In the genomic region with DNA sequence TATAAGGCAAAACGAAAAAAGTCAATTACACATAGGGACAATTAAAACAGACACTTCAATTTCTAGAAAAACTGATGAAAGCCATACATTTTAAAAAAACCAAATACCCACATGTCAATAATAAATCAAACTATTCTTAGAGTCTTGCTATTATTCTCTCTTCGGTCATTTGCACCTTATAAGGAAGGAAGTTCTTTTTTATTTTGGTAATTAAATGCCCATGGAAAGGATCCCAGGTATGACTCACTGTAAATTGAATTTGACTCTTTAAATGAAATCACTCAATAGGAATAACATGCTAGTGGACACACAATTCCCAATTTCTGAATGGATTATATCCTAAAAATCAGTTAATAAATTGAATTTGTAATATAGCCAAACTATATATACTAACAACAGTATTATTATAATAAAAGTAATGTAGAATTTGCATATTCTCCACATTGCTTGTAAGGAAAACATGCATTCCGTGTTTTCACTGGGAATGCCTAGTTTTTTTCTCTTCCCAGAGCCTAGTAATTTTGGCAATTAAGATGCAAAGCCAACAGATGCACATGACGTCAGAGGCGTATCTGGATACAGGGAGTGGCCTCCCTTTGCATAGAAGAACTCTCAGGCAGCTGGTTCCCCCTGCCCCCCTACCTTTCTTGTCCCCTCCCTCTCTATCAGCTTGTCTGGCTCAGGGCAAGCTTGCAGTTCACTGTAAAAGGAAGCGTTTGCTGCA, we compare ENCODE assay signal across 10 cellular contexts.
DNase-seq lines count a peak whose midpoint lies in the region; ATAC-seq and TF ChIP-seq lines count a peak whose summit lies in the region.
"Had no signal": no experiment of that assay in that cellular context is flagged by ENCODE, and none has a peak within 500 bp of the region (broad histone marks: within the 10 kb centered on the region; RNA-seq: fewer than 3 reads in every experiment).

No MANE protein-coding gene starts in this region.

- TF ChIP-seq POLR2A in IMR-90 (IDR thresholded peaks at IDR 0.05; ENCODE audit: low read depth, low read length) = no peak

- TF ChIP-seq CTCF in A673 (conservative IDR thresholded peaks at IDR 0.05; ENCODE audit: low read depth, low read length) = no peak
- no peak for TF ChIP-seq CTCF in IMR-90 (conservative IDR thresholded peaks at IDR 0.05; ENCODE audit: low read depth, low read length)
- TF ChIP-seq CTCF in Caco-2 (IDR thresholded peaks at IDR 0.05; ENCODE audit: insufficient read depth in 1 of 2, low read depth in 1 of 2, low read length in 1 of 2, severe bottlenecking in 1 of 2, unreplicated experiment in 1 of 2) = no peak
- no peak for TF ChIP-seq CTCF in brain microvascular endothelial cell (IDR thresholded peaks at IDR 0.05; ENCODE audit: low read depth, low read length, missing control alignments)

- H2BK15ac ChIP-seq in IMR-90 (ENCODE audit: low read depth, low read length) = peak overlapping the region; percentile 61; the same call in 1 of the 3 replicates

- H3K36me3 ChIP-seq in A673 (ENCODE audit: insufficient read depth, low read length, poor library complexity, severe bottlenecking) = peaks cover 8% of the 10 kb centered on the region
- no peaks in the 10 kb centered on the region for H3K36me3 ChIP-seq in IMR-90 (ENCODE audit: control insufficient read depth, insufficient read depth, low read length)
- peaks cover 40% of the 10 kb centered on the region for H3K36me3 ChIP-seq in SK-N-MC (ENCODE audit: insufficient read depth, low read length)
- H3K36me3 ChIP-seq in Caco-2 (ENCODE audit: control insufficient read depth, insufficient read depth, low read length) = no peaks in the 10 kb centered on the region
- H3K36me3 ChIP-seq in brain microvascular endothelial cell (replicated peaks) = no peaks in the 10 kb centered on the region

- intact Hi-C loops in A673 (cut with micrococcal nuclease; ENCODE audit: unreplicated experiment) (loop anchor here (5.0 kb wide), 1 partner anchor 87 kb away; no protein-coding TSS in a partner anchor), IMR-90 (cut with micrococcal nuclease) (no loop called here), Caco-2 (cut with micrococcal nuclease; ENCODE audit: unreplicated experiment) (no loop called here)

- no peak overlapping the region for H3K56ac ChIP-seq in IMR-90 (ENCODE audit: extremely low read depth, insufficient read depth, low read length)

- no peak overlapping the region for H3K23ac ChIP-seq in IMR-90 (ENCODE audit: low read depth, low read length)

- peak overlapping the region; percentile 34; the same call in 1 of the 2 replicates for H3K4ac ChIP-seq in IMR-90 (ENCODE audit: low read depth, low read length)

- H3K4me1 ChIP-seq in A673 (ENCODE audit: insufficient read depth, low read length, poor library complexity, severe bottlenecking) (peaks cover 46% of the 10 kb centered on the region), IMR-90 (ENCODE audit: control insufficient read depth, insufficient read depth, low read length) (peaks cover 7% of the 10 kb centered on the region), Caco-2 (no peaks in the 10 kb centered on the region)

- H3K9me3 ChIP-seq in A673 (ENCODE audit: low read depth, low read length, poor library complexity, severe bottlenecking) (no peaks in the 10 kb centered on the region), IMR-90 (ENCODE audit: control insufficient read depth, insufficient read depth, low read length) (no peaks in the 10 kb centered on the region), SK-N-MC (ENCODE audit: low read depth, low read length) (no peaks in the 10 kb centered on the region), Caco-2 (no peaks in the 10 kb centered on the region)

- no peak overlapping the region for H2AFZ ChIP-seq in IMR-90 (replicated peaks; ENCODE audit: low read length, poor library complexity)

- BruUV-seq in A673 (replicated peaks; lab: Mats Ljungman, UMichigan) (no TSS peak), IMR-90 (replicated peaks; lab: Mats Ljungman, UMichigan) (no TSS peak), Caco-2 (replicated peaks; lab: Mats Ljungman, UMichigan) (no TSS peak)

- no peak overlapping the region for H3K4me2 ChIP-seq in IMR-90 (ENCODE audit: low read depth, low read length)

- H3K14ac ChIP-seq in IMR-90 (replicated peaks; ENCODE audit: low read depth, low read length) = no peak overlapping the region; the same call in 1 of the 2 replicates

- H3K9me1 ChIP-seq in IMR-90 (ENCODE audit: insufficient read depth, low read length) = peaks cover 12% of the 10 kb centered on the region

- H4K20me1 ChIP-seq in IMR-90 (ENCODE audit: insufficient read depth, low read length) = no peaks in the 10 kb centered on the region

- H3K79me1 ChIP-seq in IMR-90 (ENCODE audit: low read depth in 1 of 2, low read length in 2 of 2) = no peaks in the 10 kb centered on the region

- H2BK20ac ChIP-seq in IMR-90 (ENCODE audit: low read depth, low read length) = no peak overlapping the region

- no peak for TF ChIP-seq RAD21 in IMR-90 (IDR thresholded peaks at IDR 0.05; ENCODE audit: low read length)

- H3K27me3 ChIP-seq in A673 (replicated peaks; ENCODE audit: insufficient read depth, low read depth, low read length, poor library complexity) (no peaks in the 10 kb centered on the region), IMR-90 (ENCODE audit: control insufficient read depth, insufficient read depth, low read length) (no peaks in the 10 kb centered on the region), Caco-2 (replicated peaks; ENCODE audit: control insufficient read depth, insufficient read depth, low read length) (no peaks in the 10 kb centered on the region), brain microvascular endothelial cell (replicated peaks) (no peaks in the 10 kb centered on the region)

- 0 out of 2 replicates have a peak overlapping the region, but pooled peaks have one; percentile 27 for H2AK5ac ChIP-seq in IMR-90 (ENCODE audit: low read depth, low read length)

- no peak overlapping the region; the same call in 1 of the 2 replicates for H4K91ac ChIP-seq in IMR-90 (ENCODE audit: insufficient read depth, low read depth, low read length)

- H3K27ac Mint-ChIP-seq in immature natural killer cell = peak overlapping the region in 4 of 6 donors; percentile 26 to 80 (median 74)
- H3K27ac Mint-ChIP-seq in Caco-2 (ENCODE audit: unreplicated experiment) = no peak overlapping the region

- POLR2A ChIA-PET in A673 (lab: Charles Lee; ENCODE audit: low non-redundant PET) = no interaction called here
- POLR2A ChIA-PET in IMR-90 (lab: Charles Lee; ENCODE audit: unreplicated experiment) = no interaction called here
- POLR2A ChIA-PET in Caco-2 (lab: Charles Lee) = no interaction called here

- H3K4me3 ChIP-seq in A673 (ENCODE audit: low read depth, low read length, poor library complexity, severe bottlenecking) (no peak overlapping the region), IMR-90 (ENCODE audit: insufficient read depth, low read depth, low read length) (no peak overlapping the region), SK-N-MC (no peak overlapping the region), Caco-2 (ENCODE audit: low read depth, low read length) (no peak overlapping the region), brain microvascular endothelial cell (ENCODE audit: low read depth, low read length) (no peak overlapping the region)

- dilution Hi-C loops in IMR-90 (cut with HindIII; ENCODE audit: low sequenced_read_pairs, unreplicated experiment) = no loop called here

- H3K9ac ChIP-seq in IMR-90 (ENCODE audit: low read depth, low read length) = no peak overlapping the region
- H3K9ac ChIP-seq in SK-N-MC (ENCODE audit: insufficient read length) = no peak overlapping the region

- ATAC-seq in IMR-90 (ENCODE audit: low read depth) = peak; percentile 69; the same call in 1 of the 2 replicates
- ATAC-seq: stimulated activated naive CD8-positive, alpha-beta T cell treated with anti-CD3 and anti-CD28 coated beads, Interleukin-15, Interleukin-2, amounts not matched to agents 100 U/mL and 50 U/mL, for 24 hours had no signal

- H3K36me3 Mint-ChIP-seq in immature natural killer cell (peaks cover 25 to 73% (median 63%) of the 10 kb centered on the region in 3 donors), Caco-2 (ENCODE audit: insufficient read depth, unreplicated experiment) (no peaks in the 10 kb centered on the region)

- peak overlapping the region; percentile 14 for H2BK5ac ChIP-seq in IMR-90 (ENCODE audit: low read depth, low read length, poor library complexity, severe bottlenecking)

- H3K18ac ChIP-seq in IMR-90 (ENCODE audit: low read depth, low read length) = no peak overlapping the region

- H3K4me1 Mint-ChIP-seq in immature natural killer cell = peaks cover 0 to 26% of the 10 kb centered on the region in 2 donors
- H3K4me1 Mint-ChIP-seq in Caco-2 (ENCODE audit: low read depth, unreplicated experiment) = no peaks in the 10 kb centered on the region

- H4K5ac ChIP-seq in IMR-90 (ENCODE audit: low read depth, low read length) = no peak overlapping the region

- in situ Hi-C loops in IMR-90 (cut with MboI; ENCODE audit: low sequenced_read_pairs) (no loop called here), brain microvascular endothelial cell (cut with HindIII; ENCODE audit: low pct_ligation_motif_present, low sequenced_read_pairs) (no loop called here)

- no peak overlapping the region for H2AK9ac ChIP-seq in IMR-90 (replicated peaks; ENCODE audit: low read depth, low read length, poor library complexity)

- CTCF ChIA-PET in A673 (lab: Charles Lee) = interaction anchor here (0.6 kb wide), 1 partner anchor 34 kb away, joined by 3 read pairs; no protein-coding TSS in a partner anchor
- CTCF ChIA-PET in IMR-90 (lab: Yijun Ruan, JAX) = no interaction called here
- CTCF ChIA-PET in Caco-2 (lab: Charles Lee) = no interaction called here

- no peak overlapping the region for H4K8ac ChIP-seq in IMR-90 (ENCODE audit: low read depth in 2 of 2, low read length in 2 of 2)

- H2BK120ac ChIP-seq in IMR-90 (ENCODE audit: low read depth, low read length) = peak overlapping the region; percentile 84

- DNase-seq in A673 (ENCODE audit: low spot score) = peak; percentile 93
- DNase-seq in IMR-90 = peak; percentile 58
- no peak for DNase-seq in SK-N-MC (ENCODE audit: low read depth, low spot score)
- DNase-seq in immature natural killer cell = no peak
- DNase-seq in NCI-H187 (lab: John Stamatoyannopoulos, UW) = no peak
- no peak for DNase-seq in Caco-2
- DNase-seq in MV-4-11 (lab: John Stamatoyannopoulos, UW) = no peak
- no peak for DNase-seq in brain microvascular endothelial cell
- DNase-seq: H7; stimulated activated naive CD8-positive, alpha-beta T cell treated with anti-CD3 and anti-CD28 coated beads, Interleukin-15, Interleukin-2, amounts not matched to agents 100 U/mL and 50 U/mL, for 24 hours had no signal

- WGBS in IMR-90 (ENCODE audit: extremely low coverage in 2 of 2, insufficient read length in 1 of 2), 2 experiments = 100% methylated on average over 1 of the region's 6 CpGs; no CpG with 5 or more reads in 1 of the 2 experiments

- no peak overlapping the region for H3K4me3 Mint-ChIP-seq in immature natural killer cell
- H3K4me3 Mint-ChIP-seq in Caco-2 (ENCODE audit: unreplicated experiment) = no peak overlapping the region

- peaks cover 1 to 20% (median 19%) of the 10 kb centered on the region in 3 donors for H3K27me3 Mint-ChIP-seq in immature natural killer cell (ENCODE audit: low read depth in 3 of 3)
- peaks cover 8% of the 10 kb centered on the region for H3K27me3 Mint-ChIP-seq in Caco-2 (ENCODE audit: insufficient read depth, unreplicated experiment)

- peak overlapping the region; percentile 86 for H3K27ac ChIP-seq in A673 (ENCODE audit: low read depth, low read length, poor library complexity, severe bottlenecking)
- H3K27ac ChIP-seq in IMR-90 (ENCODE audit: insufficient read depth, low read length) = no peak overlapping the region
- peak overlapping the region; percentile 85 for H3K27ac ChIP-seq in SK-N-MC
- no peak overlapping the region for H3K27ac ChIP-seq in brain microvascular endothelial cell

- no peaks in the 10 kb centered on the region for H3K9me3 Mint-ChIP-seq in immature natural killer cell
- H3K9me3 Mint-ChIP-seq in Caco-2 (ENCODE audit: unreplicated experiment) = no peaks in the 10 kb centered on the region

Comparison
In these comparisons a context has a peak if more than half of its experiments do, and no peak if none do; other contexts are left out.
1. DNase-seq: peak in A673 (single experiment) and IMR-90 (single experiment); none in SK-N-MC (single experiment), immature natural killer cell (0 of 3), NCI-H187 (0 of 2), Caco-2 (0 of 2), MV-4-11 (single experiment) and brain microvascular endothelial cell (single experiment).
2. H3K27ac ChIP-seq: peak in A673 (single experiment) and SK-N-MC (single experiment); none in IMR-90 (single experiment) and brain microvascular endothelial cell (single experiment).